In the genomic region with DNA sequence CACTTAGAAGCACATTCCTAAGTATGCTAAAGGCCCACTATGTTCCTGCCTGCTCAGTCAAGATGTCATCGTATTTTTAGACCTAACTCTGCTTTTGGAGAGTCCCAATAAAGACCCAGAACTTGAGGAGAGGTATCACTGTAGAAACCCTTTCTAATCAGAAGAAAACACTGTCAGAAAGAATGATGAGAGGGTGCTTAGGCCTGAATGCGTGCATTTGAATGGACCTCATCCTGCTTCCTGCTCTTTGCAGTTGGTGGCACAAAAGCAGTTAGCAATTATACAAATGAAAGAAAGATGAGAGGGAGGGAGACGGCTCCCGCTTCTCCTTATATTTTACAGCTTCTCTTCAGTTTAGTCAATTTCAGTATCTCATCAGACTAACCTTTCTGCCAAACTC, we compare ENCODE assay signal across 25 cellular contexts.
"Had no signal": no experiment of that assay in that cellular context is flagged by ENCODE, and none has a peak within 500 bp of the region (broad histone marks: within the 10 kb centered on the region; RNA-seq: fewer than 3 reads in every experiment).

No MANE protein-coding gene starts in this region.

- H3K4me3 Mint-ChIP-seq: activated B cell treated with CpG ODN at 0.5 μM for 24 hours; activated CD4-positive, alpha-beta memory T cell treated with anti-CD3 and anti-CD28 coated beads for 36 hours; activated CD4-positive, alpha-beta T cell treated with anti-CD3 and anti-CD28 coated beads, Interleukin-2, amount 10 ng/mL, durations not matched to agents 7 days and 5 days; activated naive CD8-positive, alpha-beta T cell treated with anti-CD3 and anti-CD28 coated beads, Interleukin-2, amount 50 U/mL, for 24 hours; activated T-cell treated with anti-CD3 and anti-CD28 coated beads, Interleukin-2, amount 50 U/mL, for 4 hours; central memory CD8-positive, alpha-beta T cell; T-helper 17 cell had no signal

- H3K36me3 ChIP-seq: ascending aorta had no signal

- H3K27me3 Mint-ChIP-seq: activated B cell treated with CpG ODN at 0.5 μM for 24 hours; activated CD4-positive, alpha-beta memory T cell treated with anti-CD3 and anti-CD28 coated beads for 36 hours; activated CD4-positive, alpha-beta T cell treated with anti-CD3 and anti-CD28 coated beads, Interleukin-2, amount 10 ng/mL, durations not matched to agents 7 days and 5 days; activated naive CD8-positive, alpha-beta T cell treated with anti-CD3 and anti-CD28 coated beads, Interleukin-2, amount 50 U/mL, for 24 hours; central memory CD8-positive, alpha-beta T cell; T-helper 17 cell had no signal

- H3K27ac ChIP-seq: ascending aorta, body of pancreas, PC-9 had no signal

- H3K27ac Mint-ChIP-seq: activated B cell treated with CpG ODN at 0.5 μM for 24 hours; activated CD4-positive, alpha-beta memory T cell treated with anti-CD3 and anti-CD28 coated beads for 36 hours; activated CD4-positive, alpha-beta T cell treated with anti-CD3 and anti-CD28 coated beads, Interleukin-2, amount 10 ng/mL, durations not matched to agents 7 days and 5 days; activated naive CD4-positive, alpha-beta T cell treated with anti-CD3 and anti-CD28 coated beads, Interleukin-2, amount 50 U/mL, for 72 hours; activated naive CD8-positive, alpha-beta T cell treated with anti-CD3 and anti-CD28 coated beads, Interleukin-2, amount 50 U/mL, for 24 hours; T-helper 17 cell had no signal

- H3K4me3 ChIP-seq: ascending aorta, body of pancreas, PC-9 had no signal

- H3K4me2 ChIP-seq: PC-9 had no signal

- DNase-seq: activated B cell treated with CpG ODN at 0.5 μM for 24 hours; activated CD4-positive, alpha-beta memory T cell treated with anti-CD3 and anti-CD28 coated beads for 36 hours; activated CD4-positive, alpha-beta T cell treated with anti-CD3 and anti-CD28 coated beads for 1 hour; activated CD4-positive, alpha-beta T cell treated with anti-CD3 and anti-CD28 coated beads, Interleukin-2, amount 10 ng/mL, durations not matched to agents 7 days and 5 days; activated CD8-positive, alpha-beta memory T cell treated with anti-CD3 and anti-CD28 coated beads for 24 hours; activated effector memory CD4-positive, alpha-beta T cell treated with anti-CD3 and anti-CD28 coated beads, Interleukin-2, amount 50 U/mL, for 16 hours; activated naive CD4-positive, alpha-beta T cell treated with Interleukin-2 at 50 U/mL for 16 hours; activated naive CD8-positive, alpha-beta T cell treated with anti-CD3 and anti-CD28 coated beads, Interleukin-2, amount 50 U/mL, for 24 hours; activated T-cell treated with anti-CD3 and anti-CD28 coated beads, Interleukin-2, amount 50 U/mL, for 4 hours; amniotic stem cell; body of pancreas; KBM-7; NCI-H1092; NCI-H1694 treated with DMSO at 0.1 percent for 48 hours; NCI-H2029 treated with DMSO at 0.1 percent for 48 hours; NCI-H446; NCI-H524; NCI-H82; PC-9; SIG-M5; T-helper 17 cell; T-helper 9 cell had no signal

- H3K4me1 ChIP-seq: ascending aorta, body of pancreas had no signal

- H3K9me3 Mint-ChIP-seq: activated B cell treated with CpG ODN at 0.5 μM for 24 hours; activated T-cell treated with anti-CD3 and anti-CD28 coated beads, Interleukin-2, amount 50 U/mL, for 4 hours had no signal

- ATAC-seq: activated naive CD4-positive, alpha-beta T cell treated with anti-CD3 and anti-CD28 coated beads, Interleukin-2, amount 50 U/mL, for 72 hours; activated naive CD8-positive, alpha-beta T cell treated with anti-CD3 and anti-CD28 coated beads, Interleukin-2, amount 50 U/mL, for 24 hours; activated T-cell treated with anti-CD3 and anti-CD28 coated beads, Interleukin-2, amount 50 U/mL, for 4 hours; body of pancreas; T-helper 17 cell had no signal

- H3K27me3 ChIP-seq: ascending aorta, body of pancreas had no signal

- H3K9me3 ChIP-seq: ascending aorta, body of pancreas had no signal

- H3K4me1 Mint-ChIP-seq: activated B cell treated with CpG ODN at 0.5 μM for 24 hours; activated CD4-positive, alpha-beta T cell treated with anti-CD3 and anti-CD28 coated beads, Interleukin-2, amount 10 ng/mL, durations not matched to agents 7 days and 5 days; activated naive CD8-positive, alpha-beta T cell treated with anti-CD3 and anti-CD28 coated beads, Interleukin-2, amount 50 U/mL, for 24 hours; central memory CD8-positive, alpha-beta T cell; T-helper 17 cell had no signal

- H3K36me3 Mint-ChIP-seq: activated CD4-positive, alpha-beta memory T cell treated with anti-CD3 and anti-CD28 coated beads for 36 hours; activated naive CD4-positive, alpha-beta T cell treated with anti-CD3 and anti-CD28 coated beads, Interleukin-2, amount 50 U/mL, for 72 hours had no signal
